Comparison of ENCODE assay signal across 30 cellular contexts in genomic region chr18:30870466-30870865, GRCh38.
"Had no signal": no experiment of that assay in that cellular context is flagged by ENCODE, and none has a peak within 500 bp of the region (broad histone marks: within the 10 kb centered on the region; RNA-seq: fewer than 3 reads in every experiment).

No MANE protein-coding gene starts in this region.

- FAIRE-seq: RCC 7860, TTC549 had no signal

- H3K4me3 ChIP-seq: ascending aorta, cardiac muscle cell, PC-9, SJCRH30, SK-N-MC had no signal

- H3K9ac ChIP-seq: KMS-11 had no signal

- H3K4me2 ChIP-seq: KMS-11, PC-9 had no signal

- H3K27me3 ChIP-seq: ascending aorta, cardiac muscle cell, SJCRH30 had no signal

- H3K36me3 ChIP-seq: ascending aorta, cardiac muscle cell, SJCRH30 had no signal

- H3K9me3 ChIP-seq: ascending aorta, SJCRH30 had no signal

- H3K4me1 ChIP-seq: ascending aorta, SJCRH30 had no signal

- ATAC-seq: activated CD8-positive, alpha-beta T cell treated with anti-CD3 and anti-CD28 coated beads, Interleukin-2, amount 10 ng/mL, durations not matched to agents 7 days and 5 days had no signal

- DNase-seq: activated CD4-positive, alpha-beta T cell treated with anti-CD3 and anti-CD28 coated beads, Interleukin-2, amount 10 ng/mL, durations not matched to agents 24 days and 14 days; activated CD4-positive, alpha-beta T cell treated with anti-CD3 and anti-CD28 coated beads, Interleukin-2, amount 50 U/mL, for 48 hours; activated CD8-positive, alpha-beta T cell treated with anti-CD3 and anti-CD28 coated beads, Interleukin-2, amount 10 ng/mL, durations not matched to agents 7 days and 5 days; activated gamma-delta T cell; activated naive CD4-positive, alpha-beta T cell treated with Interleukin-2 at 50 U/mL for 16 hours; activated naive CD8-positive, alpha-beta T cell treated with anti-CD3 and anti-CD28 coated beads, Interleukin-2, amount 10 ng/mL, durations not matched to agents 7 days and 5 days; activated T-cell treated with anti-CD3 and anti-CD28 coated beads, Interleukin-2, amount 50 U/mL, for 24 hours; amygdala; MM.1S; MV-4-11; NCI-H1092; NCI-H146; NCI-H187; NCI-H2029 treated with DMSO at 0.1 percent for 48 hours; NCI-H2107; NCI-H2171; NCI-H510A; NCI-H526; NCI-H748 treated with DMSO at 0.1 percent for 48 hours; NK-92 treated with Interleukin-12 subunit alpha and Interleukin-12 subunit beta, amount 100 ng/mL, for 24 hours; PC-9; SHP77; SJCRH30 had no signal

- H3K27ac ChIP-seq: ascending aorta, cardiac muscle cell, KMS-11, PC-9, RWPE1, SJCRH30, SK-N-MC had no signal

- H2AFZ ChIP-seq: PC-9 had no signal
